ENCODE assay signal across 22 cellular contexts in the genomic region with DNA sequence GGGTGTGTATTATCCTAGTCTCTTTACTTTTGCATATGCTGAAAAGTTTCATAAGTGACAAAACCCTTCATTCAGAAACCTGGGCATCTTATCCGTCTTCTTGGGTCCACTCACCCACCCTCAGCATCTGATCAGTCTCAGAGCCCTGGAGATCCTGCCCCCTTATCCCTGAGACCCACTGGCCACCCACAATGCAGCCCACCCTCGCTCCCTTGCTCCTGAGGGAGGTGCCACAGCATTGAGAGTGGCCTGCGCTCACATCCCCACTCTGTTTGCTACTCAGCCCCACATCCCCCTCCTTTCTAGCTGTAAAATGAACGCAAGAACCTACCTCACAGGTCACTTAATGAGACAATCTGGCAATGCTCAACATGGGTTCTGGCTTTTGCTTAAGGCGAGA.
"Had no signal": no experiment of that assay in that cellular context is flagged by ENCODE, and none has a peak within 500 bp of the region (broad histone marks: within the 10 kb centered on the region; RNA-seq: fewer than 3 reads in every experiment).

No MANE protein-coding gene starts in this region.

- H3K27me3 ChIP-seq: body of pancreas, cardiac muscle cell, heart right ventricle, ovary, right atrium auricular region, thyroid gland had no signal

- H3K27ac Mint-ChIP-seq: activated CD8-positive, alpha-beta memory T cell treated with anti-CD3 and anti-CD28 coated beads, Interleukin-2, amount 10 ng/mL, durations not matched to agents 7 days and 5 days; activated CD8-positive, alpha-beta T cell treated with anti-CD3 and anti-CD28 coated beads for 36 hours; activated T-helper 1 cell treated with anti-CD3 and anti-CD28 coated beads, Interleukin-12 subunit alpha, Interleukin-12 subunit beta, Interleukin-2, Interleukin-4 antibody, amounts not matched to agents 30 ng/mL and 10 ng/mL and 1 ng/mL, durations not matched to agents 14 hours and 24 hours and 36 hours; dendritic cell treated with granulocyte-macrophage colony-stimulating factor and Interleukin-4, amounts not matched to agents 40 ng/mL and 50 ng/mL, for 4 days; memory B cell had no signal

- H3K36me3 ChIP-seq: ovary had no signal

- ATAC-seq: activated CD8-positive, alpha-beta memory T cell treated with anti-CD3 and anti-CD28 coated beads, Interleukin-2, amount 10 ng/mL, durations not matched to agents 7 days and 5 days; activated CD8-positive, alpha-beta T cell treated with anti-CD3 and anti-CD28 coated beads for 36 hours; body of pancreas; heart right ventricle; left cardiac atrium; psoas muscle; stimulated activated naive CD8-positive, alpha-beta T cell treated with anti-CD3 and anti-CD28 coated beads, Interleukin-15, Interleukin-2, amounts not matched to agents 100 U/mL and 50 U/mL, for 24 hours; T-cell had no signal

- H3K4me3 ChIP-seq: body of pancreas, cardiac muscle cell, heart right ventricle, ovary, psoas muscle, right atrium auricular region, thyroid gland had no signal

- H3K4me3 Mint-ChIP-seq: activated CD8-positive, alpha-beta memory T cell treated with anti-CD3 and anti-CD28 coated beads, Interleukin-2, amount 10 ng/mL, durations not matched to agents 7 days and 5 days; activated CD8-positive, alpha-beta T cell treated with anti-CD3 and anti-CD28 coated beads for 36 hours; activated T-helper 1 cell treated with anti-CD3 and anti-CD28 coated beads, Interleukin-12 subunit alpha, Interleukin-12 subunit beta, Interleukin-2, Interleukin-4 antibody, amounts not matched to agents 30 ng/mL and 10 ng/mL and 1 ng/mL, durations not matched to agents 14 hours and 24 hours and 36 hours; dendritic cell treated with granulocyte-macrophage colony-stimulating factor and Interleukin-4, amounts not matched to agents 40 ng/mL and 50 ng/mL, for 4 days; memory B cell; T-cell had no signal

- H3K4me1 ChIP-seq: body of pancreas, psoas muscle, right atrium auricular region, thyroid gland had no signal

- DNase-seq: activated CD8-positive, alpha-beta memory T cell treated with anti-CD3 and anti-CD28 coated beads, Interleukin-2, amount 10 ng/mL, durations not matched to agents 7 days and 5 days; activated CD8-positive, alpha-beta T cell treated with anti-CD3 and anti-CD28 coated beads for 36 hours; activated gamma-delta T cell treated with Interleukin-2 at 50 U/mL for 16 hours; anterior cingulate cortex; body of pancreas; effector CD4-positive, alpha-beta T cell; heart right ventricle; islet precursor cell; left cardiac atrium; ovary; psoas muscle; stimulated activated CD4-positive, alpha-beta T cell treated with anti-CD3 and anti-CD28 coated beads, Interleukin-12 subunit alpha, Interleukin-12 subunit beta, amount 100 ng/mL, for 4 hours; stimulated activated CD4-positive, alpha-beta T cell treated with anti-CD3 and anti-CD28 coated beads, Interleukin-4, amount 100 ng/mL, for 4 hours; stimulated activated naive CD8-positive, alpha-beta T cell treated with anti-CD3 and anti-CD28 coated beads, Interleukin-15, Interleukin-2, amounts not matched to agents 100 U/mL and 50 U/mL, for 24 hours; T-cell; thyroid gland; WERI-Rb-1 had no signal

- H3K9me3 ChIP-seq: body of pancreas, heart right ventricle, ovary, psoas muscle, right atrium auricular region, thyroid gland had no signal

- H3K27me3 Mint-ChIP-seq: activated CD8-positive, alpha-beta memory T cell treated with anti-CD3 and anti-CD28 coated beads, Interleukin-2, amount 10 ng/mL, durations not matched to agents 7 days and 5 days; activated CD8-positive, alpha-beta T cell treated with anti-CD3 and anti-CD28 coated beads for 36 hours; dendritic cell treated with granulocyte-macrophage colony-stimulating factor and Interleukin-4, amounts not matched to agents 40 ng/mL and 50 ng/mL, for 4 days; memory B cell; T-cell had no signal

- H3K9me3 Mint-ChIP-seq: activated CD8-positive, alpha-beta T cell treated with anti-CD3 and anti-CD28 coated beads for 36 hours; activated T-helper 1 cell treated with anti-CD3 and anti-CD28 coated beads, Interleukin-12 subunit alpha, Interleukin-12 subunit beta, Interleukin-2, Interleukin-4 antibody, amounts not matched to agents 30 ng/mL and 10 ng/mL and 1 ng/mL, durations not matched to agents 14 hours and 24 hours and 36 hours; dendritic cell treated with granulocyte-macrophage colony-stimulating factor and Interleukin-4, amounts not matched to agents 40 ng/mL and 50 ng/mL, for 4 days; memory B cell; T-cell had no signal

- H3K27ac ChIP-seq: body of pancreas, cardiac muscle cell, heart right ventricle, ovary, psoas muscle, right atrium auricular region, thyroid gland, WERI-Rb-1 had no signal
